In the genomic region with DNA sequence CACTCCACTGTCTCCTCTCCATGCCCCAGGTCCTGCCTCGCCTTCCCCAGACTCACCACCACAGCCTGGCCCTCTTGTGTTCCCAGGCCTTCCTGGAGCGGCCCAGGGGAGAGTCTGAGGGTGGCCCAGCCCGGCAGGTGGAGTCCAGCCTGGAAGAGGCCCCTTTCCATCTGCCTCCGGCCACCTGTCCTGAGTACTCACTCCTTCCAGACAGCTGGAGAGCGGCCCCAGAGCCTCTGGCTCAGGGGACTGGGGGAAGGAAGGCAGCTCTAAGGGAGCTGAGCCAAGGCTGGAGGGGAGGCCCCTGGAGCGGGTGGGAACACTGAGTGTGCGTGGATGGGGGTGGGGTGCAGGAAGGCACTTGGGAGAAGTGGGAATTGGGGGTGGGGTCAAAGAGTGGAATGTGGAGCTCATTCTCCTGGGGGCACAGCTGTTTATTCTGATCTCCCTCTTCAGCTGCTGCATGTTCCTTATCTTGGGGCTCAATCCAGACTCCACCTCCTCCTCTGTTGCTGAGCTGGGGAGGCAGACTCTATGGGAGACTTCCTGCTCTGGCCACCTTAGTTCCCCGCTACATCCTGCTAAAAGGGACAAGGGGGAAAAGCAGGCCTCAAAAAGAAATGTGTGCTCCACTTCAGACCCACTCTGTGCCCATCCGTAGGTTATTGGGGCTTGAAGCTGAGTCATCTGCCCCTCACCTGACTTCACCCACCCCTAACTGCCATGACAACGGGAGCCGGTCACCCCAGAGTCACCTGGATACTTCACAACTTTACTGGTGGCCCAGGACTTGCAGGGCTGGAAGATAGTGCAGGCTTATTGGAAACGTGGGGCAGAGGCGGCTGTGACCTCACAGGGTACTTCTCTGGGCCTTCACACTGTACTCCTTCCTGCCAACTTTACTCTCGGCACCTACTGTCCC, we compare ENCODE assay signal across 9 cellular contexts.
DNase-seq lines count a peak whose midpoint lies in the region; ATAC-seq lines count a peak whose summit lies in the region.
"Had no signal": no experiment of that assay in that cellular context is flagged by ENCODE, and none has a peak within 500 bp of the region (broad histone marks: within the 10 kb centered on the region; RNA-seq: fewer than 3 reads in every experiment).

No MANE protein-coding gene starts in this region.

- ATAC-seq in stimulated activated naive CD8-positive, alpha-beta T cell treated with anti-CD3 and anti-CD28 coated beads, Interleukin-15, Interleukin-2, amounts not matched to agents 100 U/mL and 50 U/mL, for 24 hours: peak; percentile 76
- no peak for ATAC-seq in GM21381 (IDR thresholded peaks at IDR 0.05; ENCODE audit: unreplicated experiment)

- H3K27me3 Mint-ChIP-seq in activated T-cell treated with anti-CD3 and anti-CD28 coated beads, Interleukin-2, amount 50 U/mL, for 24 hours: no peaks in the 10 kb centered on the region

- H3K4me1 Mint-ChIP-seq in activated T-cell treated with anti-CD3 and anti-CD28 coated beads, Interleukin-2, amount 50 U/mL, for 24 hours (ENCODE audit: low read depth): peaks cover 84% of the 10 kb centered on the region

- H3K9me3 Mint-ChIP-seq in activated T-cell treated with anti-CD3 and anti-CD28 coated beads, Interleukin-2, amount 50 U/mL, for 24 hours: no peaks in the 10 kb centered on the region

- DNase-seq in NCI-H82 (lab: John Stamatoyannopoulos, UW) (peak; percentile 48), NCI-H82 treated with DMSO at 0.1 percent for 48 hours (lab: John Stamatoyannopoulos, UW; ENCODE audit: unreplicated experiment) (no peak), iris pigment epithelial cell (ENCODE audit: low read depth) (peak; percentile 55), NCI-H1694 treated with DMSO at 0.1 percent for 48 hours (lab: John Stamatoyannopoulos, UW) (no peak), NCI-H2029 (lab: John Stamatoyannopoulos, UW) (no peak)
- peak; percentile 75 for DNase-seq in activated T-cell treated with anti-CD3 and anti-CD28 coated beads, Interleukin-2, amount 50 U/mL, for 24 hours
- DNase-seq in stimulated activated naive CD8-positive, alpha-beta T cell treated with anti-CD3 and anti-CD28 coated beads, Interleukin-15, Interleukin-2, amounts not matched to agents 100 U/mL and 50 U/mL, for 24 hours: peak; percentile 76
- DNase-seq: ACHN had no signal

- peak overlapping the region; percentile 49 for H3K4me3 Mint-ChIP-seq in activated T-cell treated with anti-CD3 and anti-CD28 coated beads, Interleukin-2, amount 50 U/mL, for 24 hours

- H3K36me3 Mint-ChIP-seq in activated T-cell treated with anti-CD3 and anti-CD28 coated beads, Interleukin-2, amount 50 U/mL, for 24 hours (ENCODE audit: low read depth): peaks cover 51% of the 10 kb centered on the region

- peak overlapping the region; percentile 95 for H3K27ac Mint-ChIP-seq in activated T-cell treated with anti-CD3 and anti-CD28 coated beads, Interleukin-2, amount 50 U/mL, for 24 hours

Comparison
In these comparisons a context has a peak if more than half of its experiments do, and no peak if none do; other contexts are left out.
1. DNase-seq: peak in NCI-H82 (single experiment), activated T-cell treated with anti-CD3 and anti-CD28 coated beads, Interleukin-2, amount 50 U/mL, for 24 hours (single experiment), iris pigment epithelial cell (single experiment) and stimulated activated naive CD8-positive, alpha-beta T cell treated with anti-CD3 and anti-CD28 coated beads, Interleukin-15, Interleukin-2, amounts not matched to agents 100 U/mL and 50 U/mL, for 24 hours (single experiment); none in NCI-H82 treated with DMSO at 0.1 percent for 48 hours (single experiment), NCI-H1694 treated with DMSO at 0.1 percent for 48 hours (single experiment) and NCI-H2029 (single experiment).